Comparison of ENCODE assay signal across 26 cellular contexts in the genomic region with DNA sequence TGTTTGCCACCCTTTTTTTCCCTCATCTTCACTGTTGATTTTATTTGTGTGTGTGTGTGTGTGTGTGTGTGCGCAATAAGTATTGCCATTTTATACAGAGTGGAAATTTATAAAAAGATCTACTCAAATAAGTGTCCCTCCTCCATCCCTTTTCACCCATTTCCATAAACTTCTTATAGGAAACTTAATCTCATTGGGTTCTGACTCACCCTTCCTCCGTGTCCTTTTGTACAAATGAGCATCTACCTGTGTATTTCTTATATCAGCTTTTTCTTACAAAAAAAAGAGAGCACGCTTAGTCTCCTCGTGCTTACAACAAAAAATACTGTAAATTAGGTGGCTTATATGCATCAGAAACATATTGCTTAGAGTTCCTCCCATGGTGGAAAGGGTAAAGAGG.
"Had no signal": no experiment of that assay in that cellular context is flagged by ENCODE, and none has a peak within 500 bp of the region (broad histone marks: within the 10 kb centered on the region; RNA-seq: fewer than 3 reads in every experiment).

No MANE protein-coding gene starts in this region.

- H3K36me3 ChIP-seq: stomach, suprapubic skin, thoracic aorta, thyroid gland, tibial artery, tibial nerve, transverse colon, upper lobe of left lung, upper lobe of right lung, uterus, vagina had no signal

- H3K4me3 ChIP-seq: stomach, suprapubic skin, testis, thoracic aorta, thyroid gland, tibial artery, tibial nerve, transverse colon, upper lobe of left lung, upper lobe of right lung, uterus, vagina had no signal

- H3K27me3 ChIP-seq: stomach, suprapubic skin, testis, thyroid gland, tibial artery, tibial nerve, transverse colon, upper lobe of left lung, upper lobe of right lung, uterus, vagina had no signal

- H3K4me1 ChIP-seq: stomach, suprapubic skin, testis, thyroid gland, tibial artery, transverse colon, upper lobe of left lung, upper lobe of right lung, uterus, vagina had no signal

- ATAC-seq: stimulated activated effector memory CD8-positive, alpha-beta T cell treated with anti-CD3 and anti-CD28 coated beads, Interleukin-12 subunit alpha, Interleukin-12 subunit beta, amount 100 ng/mL, for 72 hours; stimulated activated memory B cell treated with anti-CD40 and anti-IgM and Interleukin-4, amounts not matched to agents 10 μg/mL and 1 μg/mL and 100 μg/mL, for 72 hours; stimulated activated naive B cell treated with anti-CD40 and anti-IgM and Interleukin-4, amounts not matched to agents 10 μg/mL and 1 μg/mL and 100 μg/mL, for 72 hours; stimulated activated naive CD8-positive, alpha-beta T cell treated with anti-CD3 and anti-CD28 coated beads, Interleukin-15, amount 100 ng/mL, for 72 hours; stimulated activated naive CD8-positive, alpha-beta T cell treated with anti-CD3 and anti-CD28 coated beads, Interleukin-15, Interleukin-2, amounts not matched to agents 100 U/mL and 50 U/mL, for 24 hours; upper lobe of right lung had no signal

- H3K27ac ChIP-seq: stomach, suprapubic skin, testis, thoracic aorta, thyroid gland, tibial artery, tibial nerve, transverse colon, upper lobe of left lung, upper lobe of right lung, uterus, vagina had no signal

- H3K9me3 ChIP-seq: stomach, suprapubic skin, testis, thoracic aorta, thyroid gland, tibial artery, tibial nerve, transverse colon, upper lobe of left lung, upper lobe of right lung, uterus, vagina had no signal

- DNase-seq: stimulated activated CD4-positive, alpha-beta T cell treated with anti-CD3 and anti-CD28 coated beads, Interleukin-2, amount 100 ng/mL, for 48 hours; stimulated activated CD4-positive, alpha-beta T cell treated with anti-CD3 and anti-CD28 coated beads, Interleukin-4, amount 100 ng/mL, for 1 hour; stimulated activated CD4-positive, alpha-beta T cell treated with anti-CD3 and anti-CD28 coated beads, Interleukin-4, amount 100 ng/mL, for 24 hours; stimulated activated CD4-positive, alpha-beta T cell treated with anti-CD3 and anti-CD28 coated beads, Interleukin-4, amount 100 ng/mL, for 4 hours; stimulated activated CD8-positive, alpha-beta memory T cell treated with anti-CD3 and anti-CD28 coated beads, Interleukin-4, amount 100 ng/mL, for 48 hours; stimulated activated naive B cell treated with anti-CD40 and anti-IgM and Interleukin-4, amounts not matched to agents 10 μg/mL and 1 μg/mL and 100 μg/mL, for 72 hours; stimulated activated naive CD4-positive, alpha-beta T cell; stimulated activated naive CD4-positive, alpha-beta T cell treated with Interleukin-2 at 50 U/mL for 16 hours; stimulated activated naive CD8-positive, alpha-beta T cell treated with anti-CD3 and anti-CD28 coated beads, Interleukin-15, amount 100 ng/mL, for 72 hours; stimulated activated naive CD8-positive, alpha-beta T cell treated with anti-CD3 and anti-CD28 coated beads, Interleukin-15, Interleukin-2, amounts not matched to agents 100 U/mL and 50 U/mL, for 24 hours; stomach; substantia nigra; testis; thyroid gland; tibial artery; transverse colon; trophoblast cell; upper lobe of left lung; upper lobe of right lung; uterus had no signal
